In the genomic region with DNA sequence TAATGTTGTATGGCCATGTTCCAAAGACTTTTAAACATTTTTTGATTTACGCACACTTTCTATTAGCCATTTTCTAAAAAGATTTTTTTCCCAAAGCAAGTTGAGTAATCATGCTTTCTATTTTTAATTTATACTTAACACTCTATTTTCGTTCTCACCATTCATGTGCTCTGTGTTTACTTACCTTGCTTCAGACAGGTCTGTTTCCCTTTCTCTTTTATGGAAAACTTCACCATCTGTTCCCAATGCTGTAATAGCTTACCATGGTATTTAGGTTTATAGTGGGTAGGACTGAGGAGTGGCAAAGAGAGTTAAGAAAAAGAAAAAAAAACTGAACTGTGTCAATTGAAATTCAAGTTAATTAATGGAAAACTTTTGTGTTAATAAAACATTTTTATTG, we compare ENCODE assay signal across 22 cellular contexts. TPM values are rescaled to one million over a fixed set of nuclear protein-coding genes. Genes with fewer than 3 reads are reported as not detected.
"Had no signal": no experiment of that assay in that cellular context is flagged by ENCODE, and none has a peak within 500 bp of the region (broad histone marks: within the 10 kb centered on the region; RNA-seq: fewer than 3 reads in every experiment).

No MANE protein-coding gene starts in this region.

- H3K36me3 Mint-ChIP-seq: activated naive CD4-positive, alpha-beta T cell treated with anti-CD3 and anti-CD28 coated beads, Interleukin-2, amount 10 ng/mL, durations not matched to agents 7 days and 5 days; naive B cell had no signal

- H3K4me1 ChIP-seq: colonic mucosa, lower lobe of right lung, sigmoid colon, testis, uterus had no signal

- H3K4me1 Mint-ChIP-seq: activated CD4-positive, alpha-beta memory T cell treated with anti-CD3 and anti-CD28 coated beads, Interleukin-2, amount 10 ng/mL, durations not matched to agents 7 days and 5 days; activated CD4-positive, alpha-beta T cell treated with anti-CD3 and anti-CD28 coated beads, Interleukin-2, amount 10 ng/mL, durations not matched to agents 24 days and 14 days; activated naive CD4-positive, alpha-beta T cell treated with anti-CD3 and anti-CD28 coated beads, Interleukin-2, amount 10 ng/mL, durations not matched to agents 7 days and 5 days; naive B cell had no signal

- DNase-seq: activated CD4-positive, alpha-beta memory T cell treated with anti-CD3 and anti-CD28 coated beads, Interleukin-2, amount 10 ng/mL, durations not matched to agents 7 days and 5 days; activated CD4-positive, alpha-beta T cell treated with anti-CD3 and anti-CD28 coated beads, Interleukin-2, amount 10 ng/mL, durations not matched to agents 24 days and 14 days; activated CD4-positive, CD25-positive, alpha-beta regulatory T cell; activated effector memory CD4-positive, alpha-beta T cell treated with anti-CD3 and anti-CD28 coated beads, Interleukin-2, amount 50 U/mL, for 16 hours; activated naive CD4-positive, alpha-beta T cell treated with anti-CD3 and anti-CD28 coated beads, Interleukin-2, amount 10 ng/mL, durations not matched to agents 7 days and 5 days; amygdala; colonic mucosa; dorsolateral prefrontal cortex; endodermal cell; heart right ventricle; lower lobe of right lung; mesendoderm; naive B cell; nucleus accumbens; sigmoid colon; stimulated activated CD4-positive, alpha-beta T cell treated with anti-CD3 and anti-CD28 coated beads, Interleukin-2, amount 100 ng/mL, for 48 hours; stimulated activated naive CD4-positive, alpha-beta T cell; testis; trophoblast cell; uterus had no signal

- H3K36me3 ChIP-seq: colonic mucosa, heart right ventricle, lower lobe of right lung, sigmoid colon, uterus had no signal

- ATAC-seq: heart right ventricle, left lobe of liver, lower lobe of right lung had no signal

- H3K27me3 Mint-ChIP-seq: activated CD4-positive, alpha-beta memory T cell treated with anti-CD3 and anti-CD28 coated beads, Interleukin-2, amount 10 ng/mL, durations not matched to agents 7 days and 5 days; activated CD4-positive, alpha-beta T cell treated with anti-CD3 and anti-CD28 coated beads, Interleukin-2, amount 10 ng/mL, durations not matched to agents 24 days and 14 days; activated naive CD4-positive, alpha-beta T cell treated with anti-CD3 and anti-CD28 coated beads, Interleukin-2, amount 10 ng/mL, durations not matched to agents 7 days and 5 days; naive B cell had no signal

- H3K4me3 Mint-ChIP-seq: activated CD4-positive, alpha-beta memory T cell treated with anti-CD3 and anti-CD28 coated beads, Interleukin-2, amount 10 ng/mL, durations not matched to agents 7 days and 5 days; activated CD4-positive, alpha-beta T cell treated with anti-CD3 and anti-CD28 coated beads, Interleukin-2, amount 10 ng/mL, durations not matched to agents 24 days and 14 days; activated naive CD4-positive, alpha-beta T cell treated with anti-CD3 and anti-CD28 coated beads, Interleukin-2, amount 10 ng/mL, durations not matched to agents 7 days and 5 days; endodermal cell; naive B cell had no signal

- H3K27ac Mint-ChIP-seq: activated CD4-positive, alpha-beta memory T cell treated with anti-CD3 and anti-CD28 coated beads, Interleukin-2, amount 10 ng/mL, durations not matched to agents 7 days and 5 days; activated CD4-positive, alpha-beta T cell treated with anti-CD3 and anti-CD28 coated beads, Interleukin-2, amount 10 ng/mL, durations not matched to agents 24 days and 14 days; activated naive CD4-positive, alpha-beta T cell treated with anti-CD3 and anti-CD28 coated beads, Interleukin-2, amount 10 ng/mL, durations not matched to agents 7 days and 5 days; endodermal cell had no signal

- H3K4me3 ChIP-seq: colonic mucosa, dorsolateral prefrontal cortex, heart right ventricle, lower lobe of right lung, sigmoid colon, testis, uterus had no signal

- H3K9me3 Mint-ChIP-seq: activated CD4-positive, alpha-beta memory T cell treated with anti-CD3 and anti-CD28 coated beads, Interleukin-2, amount 10 ng/mL, durations not matched to agents 7 days and 5 days; activated naive CD4-positive, alpha-beta T cell treated with anti-CD3 and anti-CD28 coated beads, Interleukin-2, amount 10 ng/mL, durations not matched to agents 7 days and 5 days; endodermal cell; naive B cell had no signal

- H3K9me3 ChIP-seq: colonic mucosa, heart right ventricle, lower lobe of right lung, sigmoid colon, testis, uterus had no signal

RNA-seq across cellular contexts. Expression of a gene that starts 37.5 kb away (rescaled TPM):
- total RNA-seq: activated CD4-positive, alpha-beta memory T cell treated with anti-CD3 and anti-CD28 coated beads, Interleukin-2, amount 10 ng/mL, durations not matched to agents 7 days and 5 days; activated CD4-positive, alpha-beta T cell treated with anti-CD3 and anti-CD28 coated beads, Interleukin-2, amount 10 ng/mL, durations not matched to agents 24 days and 14 days; bronchial epithelial cell had no signal
